ENCODE assay signal across 25 cellular contexts in genomic region chr6:36128073-36128472, GRCh38. TPM values are rescaled to one million over a fixed set of nuclear protein-coding genes. Genes with fewer than 3 reads are reported as not detected.
DNase-seq lines count a peak whose midpoint lies in the region; ATAC-seq, FAIRE-seq and TF ChIP-seq lines count a peak whose summit lies in the region.
"Had no signal": no experiment of that assay in that cellular context is flagged by ENCODE, and none has a peak within 500 bp of the region (broad histone marks: within the 10 kb centered on the region; RNA-seq: fewer than 3 reads in every experiment).

No MANE protein-coding gene starts in this region.

- TF ChIP-seq CTCF in CD14-positive monocyte (IDR thresholded peaks at IDR 0.05) (no peak), H1 (IDR thresholded peaks at IDR 0.05; ENCODE audit: control extremely low read depth in 1 of 3, insufficient read depth in 1 of 3, low read depth in 1 of 3, low read length in 3 of 3) (no peak), osteoblast (IDR thresholded peaks at IDR 0.05; ENCODE audit: extremely low read depth, low read depth, low read length) (no peak)

- H2AK5ac ChIP-seq in H1 (ENCODE audit: low read depth, low read length), result no peak overlapping the region

- H3K56ac ChIP-seq in H1 (replicated peaks; ENCODE audit: insufficient read length, low read depth, low read length), result no peak overlapping the region

- intact Hi-C loops in CD14-positive monocyte (cut with micrococcal nuclease), result loop anchor here in 1 of 2 donors (5.0 to 10.0 kb wide), 2 partner anchors 169 to 237 kb away; no protein-coding TSS in a partner anchor

- no peak overlapping the region for H2BK5ac ChIP-seq in H1 (ENCODE audit: low read depth, low read length)

- POLR2A ChIA-PET in H1 (lab: Charles Lee; ENCODE audit: partially characterized antibody), result no interaction called here

- H2BK12ac ChIP-seq in H1 (ENCODE audit: low read depth, low read length), result peak overlapping the region; percentile 87; the same call in 1 of the 2 replicates

- H3K27me3 Mint-ChIP-seq in CD14-positive monocyte (ENCODE audit: low read depth in 3 of 3), result peaks cover 12 to 23% (median 16%) of the 10 kb centered on the region in 3 donors
- H3K27me3 Mint-ChIP-seq: activated T-cell treated with anti-CD3 and anti-CD28 coated beads, Interleukin-2, amount 50 U/mL, for 24 hours had no signal

- no peaks in the 10 kb centered on the region for H3K79me1 ChIP-seq in H1 (ENCODE audit: low read depth, low read length)

- no peak for FAIRE-seq in H1 (lab: Jason Lieb, UNC)
- FAIRE-seq: bronchial epithelial cell, GM12878, TTC549 had no signal

- no peaks in the 10 kb centered on the region for H3K79me2 ChIP-seq in H1 (ENCODE audit: control insufficient read depth in 1 of 2, insufficient read depth in 2 of 2, low read length in 2 of 2)
- H3K79me2 ChIP-seq in osteoblast (ENCODE audit: insufficient read depth, low read length), result peaks cover 3% of the 10 kb centered on the region

- no peak for TF ChIP-seq EP300 in H1 (IDR thresholded peaks at IDR 0.05; ENCODE audit: borderline replicate concordance in 1 of 2, low read depth in 2 of 2, low read length in 2 of 2)

- H3K4me2 ChIP-seq in H1 (ENCODE audit: insufficient read depth in 1 of 2, low read depth in 2 of 2, low read length in 2 of 2) (no peak overlapping the region), osteoblast (ENCODE audit: insufficient read depth, low read length) (peak overlapping the region; percentile 13)

- H3K9me3 ChIP-seq in H1 (ENCODE audit: insufficient read depth in 2 of 2, low read depth in 1 of 2, low read length in 1 of 2), result no peaks in the 10 kb centered on the region
- no peaks in the 10 kb centered on the region for H3K9me3 ChIP-seq in osteoblast (ENCODE audit: low read depth, low read length)
- H3K9me3 ChIP-seq: colonic mucosa, mucosa of descending colon, SJCRH30, upper lobe of right lung had no signal

- peaks cover 76% of the 10 kb centered on the region for H3K4me1 Mint-ChIP-seq in CD14-positive monocyte

- peaks cover 0 to 6% (median 1%) of the 10 kb centered on the region in 7 donors for H3K9me3 Mint-ChIP-seq in CD14-positive monocyte
- H3K9me3 Mint-ChIP-seq: activated T-cell treated with anti-CD3 and anti-CD28 coated beads, Interleukin-2, amount 50 U/mL, for 24 hours; neural crest cell had no signal

- H2BK20ac ChIP-seq in H1 (ENCODE audit: low read length), result no peak overlapping the region

- CTCF ChIA-PET in H1 (lab: Charles Lee; ENCODE audit: partially characterized antibody), result interaction anchor here (3.4 kb wide), 1 partner anchor 11 kb away, joined by 19 read pairs; no protein-coding TSS in a partner anchor

- no peaks in the 10 kb centered on the region for H4K20me1 ChIP-seq in H1 (replicated peaks in 1 of 2; ENCODE audit: control insufficient read depth in 1 of 2, insufficient read depth in 2 of 2, low read length in 2 of 2)
- no peaks in the 10 kb centered on the region for H4K20me1 ChIP-seq in osteoblast (ENCODE audit: insufficient read depth, low read length)

- H3K4me1 ChIP-seq in H1 (replicated peaks in 1 of 4; ENCODE audit: control insufficient read depth in 3 of 4, insufficient read depth in 4 of 4, low read length in 3 of 4) (peaks cover 7 to 18% (median 15%) of the 10 kb centered on the region in 4 experiments), osteoblast (ENCODE audit: insufficient read depth, low read length) (peaks cover 40% of the 10 kb centered on the region)

- TF ChIP-seq RAD21 in H1 (IDR thresholded peaks at IDR 0.05 in 1 of 2, conservative IDR thresholded peaks at IDR 0.05 in 1 of 2; ENCODE audit: low read depth in 2 of 2, low read length in 2 of 2), result no peak

- H3K27me3 ChIP-seq in H1 (replicated peaks in 1 of 4; ENCODE audit: control insufficient read depth in 3 of 4, extremely low read depth in 1 of 4, insufficient read depth in 3 of 4, low read length in 3 of 4) (peaks cover 0 to 10% (median 3%) of the 10 kb centered on the region in 4 experiments; a peak in 4 of 7 replicates), osteoblast (ENCODE audit: insufficient read depth, low read length) (no peaks in the 10 kb centered on the region)
- H3K27me3 ChIP-seq: colonic mucosa, SJCRH30, upper lobe of right lung had no signal

- H4K91ac ChIP-seq in H1 (replicated peaks; ENCODE audit: insufficient read length, low read length), result no peak overlapping the region

- DNase-seq in CD14-positive monocyte (ENCODE audit: low spot score) (no peak), HCEC 1CT (peak; percentile 24), H1 (ENCODE audit: low read depth in 1 of 2, low spot score in 2 of 2) (no peak), osteoblast (ENCODE audit: insufficient read length, low spot score, missing footprints) (no peak), DMS79 treated with DMSO at 0.1 percent for 48 hours (lab: John Stamatoyannopoulos, UW) (no peak), NCI-H526 (lab: John Stamatoyannopoulos, UW) (no peak), SHP77 treated with DMSO at 0.1 percent for 48 hours (lab: John Stamatoyannopoulos, UW) (no peak)
- DNase-seq: activated CD4-positive, CD25-positive, alpha-beta regulatory T cell treated with anti-CD3 and anti-CD28 coated beads, Interleukin-2, amount 50 U/mL, for 72 hours; activated naive CD4-positive, alpha-beta T cell; amniotic stem cell; colonic mucosa; MM.1S; NCI-H1417 treated with DMSO at 0.1 percent for 48 hours; NCI-H446 treated with DMSO at 0.1 percent for 48 hours; SJCRH30; stimulated activated CD8-positive, alpha-beta memory T cell treated with anti-CD3 and anti-CD28 coated beads, Interleukin-4, amount 100 ng/mL, for 48 hours; T-helper 1 cell had no signal

- no peak overlapping the region for H3K4me3 Mint-ChIP-seq in CD14-positive monocyte
- H3K4me3 Mint-ChIP-seq: activated T-cell treated with anti-CD3 and anti-CD28 coated beads, Interleukin-2, amount 50 U/mL, for 24 hours; neural crest cell had no signal

- 84% methylated on average over 5 of the region's 5 CpGs; no CpG with 5 or more reads in 1 of the 2 experiments for WGBS in H1 (ENCODE audit: extremely low coverage in 1 of 2, insufficient coverage in 1 of 2, insufficient read length in 1 of 2, insufficient replicate concordance in 2 of 2, low coverage in 1 of 2, low lambda C conversion rate in 2 of 2, missing lambda C conversion rate in 1 of 2), 2 experiments

- no peak overlapping the region for H2AFZ ChIP-seq in H1 (ENCODE audit: low read length)
- H2AFZ ChIP-seq in osteoblast (ENCODE audit: low read length), result no peak overlapping the region

- no peak overlapping the region for H3K4me3 ChIP-seq in H1 (ENCODE audit: extremely low read depth in 1 of 4, insufficient read depth in 2 of 4, low read depth in 3 of 4, low read length in 4 of 4)
- no peak overlapping the region for H3K4me3 ChIP-seq in osteoblast (ENCODE audit: insufficient read depth, low read length)
- H3K4me3 ChIP-seq: colonic mucosa, GM12878, mucosa of descending colon, SJCRH30, upper lobe of right lung had no signal

- no peak overlapping the region for H4K8ac ChIP-seq in H1 (ENCODE audit: extremely low read depth, insufficient read depth, low read length)

- H3K27ac ChIP-seq in H1 (ENCODE audit: low read depth, low read length) (no peak overlapping the region), osteoblast (ENCODE audit: low read depth, low read length) (peak overlapping the region; percentile 71)
- H3K27ac ChIP-seq: colonic mucosa, SJCRH30 had no signal

- no peak overlapping the region for H3K9ac ChIP-seq in H1 (replicated peaks in 1 of 4; ENCODE audit: extremely low read depth in 1 of 4, low read depth in 3 of 4, low read length in 3 of 4)

- no peak overlapping the region for H3K4ac ChIP-seq in H1 (replicated peaks; ENCODE audit: insufficient read length, low read depth, low read length)

- H3K18ac ChIP-seq in H1 (ENCODE audit: extremely low read depth, low read length), result no peak overlapping the region

- H3K36me3 ChIP-seq in H1 (ENCODE audit: control insufficient read depth in 2 of 4, insufficient read depth in 4 of 4, low read length in 3 of 4) (no peaks in the 10 kb centered on the region), osteoblast (ENCODE audit: insufficient read depth, low read length) (no peaks in the 10 kb centered on the region)
- H3K36me3 ChIP-seq: colonic mucosa, SJCRH30, upper lobe of right lung had no signal

- no peak for ATAC-seq in HG03469 (IDR thresholded peaks at IDR 0.05; ENCODE audit: unreplicated experiment)
- ATAC-seq: GM12878, mucosa of descending colon had no signal

- no peak overlapping the region for H3K23ac ChIP-seq in H1 (ENCODE audit: insufficient read length)

- H4K5ac ChIP-seq in H1 (ENCODE audit: insufficient read length, low read depth, low read length), result no peak overlapping the region

- no peak overlapping the region for H2BK120ac ChIP-seq in H1 (replicated peaks; ENCODE audit: low read depth, low read length)

- peaks cover 9% of the 10 kb centered on the region; the same call in 1 of the 2 replicates for H3K23me2 ChIP-seq in H1 (ENCODE audit: low read depth, low read length)

- 0 out of 2 replicates have a peak overlapping the region, but pooled peaks have one; percentile 29 for H2BK15ac ChIP-seq in H1 (ENCODE audit: low read length)

- H3K36me3 Mint-ChIP-seq in CD14-positive monocyte, result peaks cover 1 to 12% of the 10 kb centered on the region in 2 donors

- no peak overlapping the region for H3K14ac ChIP-seq in H1 (ENCODE audit: insufficient read length)

- no peak for TF ChIP-seq POLR2A in H1 (IDR thresholded peaks at IDR 0.05; ENCODE audit: control extremely low read depth in 1 of 2, low read depth in 2 of 2, low read length in 2 of 2)

- H3K27ac Mint-ChIP-seq in CD14-positive monocyte, result peak overlapping the region; percentile 88 to 96 (median 92)

TF ChIP-seq in H1, 55 proteins besides CTCF, POLR2A, EP300 and RAD21 (continues in another document):
- TF ChIP-seq MAFK (IDR thresholded peaks at IDR 0.05; ENCODE audit: low read depth, low read length), result no peak
- no peak for TF ChIP-seq SUZ12 (IDR thresholded peaks at IDR 0.05; ENCODE audit: low read length)
- TF ChIP-seq TAF7 (optimal IDR thresholded peaks at IDR 0.05; ENCODE audit: borderline replicate concordance, low read depth, low read length), result no peak
- TF ChIP-seq FOSL1 (IDR thresholded peaks at IDR 0.05; ENCODE audit: insufficient read depth, low read depth, low read length), result no peak
- TF ChIP-seq SRF (IDR thresholded peaks at IDR 0.05; ENCODE audit: low read depth, low read length), result no peak
- no peak for TF ChIP-seq BCL11A (IDR thresholded peaks at IDR 0.05; ENCODE audit: low read depth in 2 of 2, low read length in 2 of 2)

RNA-seq across cellular contexts. Expression of gene MAPK13, which starts 2.2 kb away (rescaled TPM):
- polyA plus RNA-seq in CD14-positive monocyte, result 1 to 10 TPM in 1 of 2 donors, under 1 TPM in 1; 0.88 to 2.4 TPM
- total RNA-seq in H1 (2021; fragmentation: NEBNext Ultra II Directional; extraction: Animal tissue kit (Norgen Biotek cat#: 25700)), result 14.1 and 15.2 TPM in 2 replicates
- 10.1 and 13.5 TPM in 2 replicates for polyA plus RNA-seq in H1 (2011; rRNA removed)
- polyA plus RNA-seq in H1 (2011; cell fraction: cytosol; rRNA removed), result 13.6 TPM
- 21.5 TPM for polyA plus RNA-seq in H1 (2011; cell fraction: nucleus; rRNA removed)
- polyA plus RNA-seq in H1 (2012, experiment 1 of 2), result 11.2 to 15.9 TPM (median 15.7 TPM) in 4 replicates
- 13.8 TPM for polyA plus RNA-seq in H1 (2012, experiment 2 of 2)
- polyA plus RNA-seq in H1 (2013, experiment 1 of 2), result 8.6 TPM
- 8.3 TPM for polyA plus RNA-seq in H1 (2013, experiment 2 of 2)
- 13.3 and 17.5 TPM in 2 replicates for polyA minus RNA-seq in H1 (2011; rRNA and poly(A)+ RNA removed)
- polyA minus RNA-seq in H1 (2011; cell fraction: cytosol; rRNA and poly(A)+ RNA removed), result 6.2 TPM
- 12.4 TPM for polyA minus RNA-seq in H1 (2011; cell fraction: nucleus; rRNA and poly(A)+ RNA removed)
- total RNA-seq in osteoblast, result 4.3 and 6.8 TPM in 2 replicates
